Comparison of ENCODE assay signal across 18 cellular contexts in genomic region chr1:230350208-230350921, GRCh38.
A peak's percentile ranks its signal among the peaks of the same experiment; 100 is the strongest.
DNase-seq lines count a peak whose midpoint lies in the region; ATAC-seq, FAIRE-seq and TF ChIP-seq lines count a peak whose summit lies in the region.
"Had no signal": no experiment of that assay in that cellular context is flagged by ENCODE, and none has a peak within 500 bp of the region (broad histone marks: within the 10 kb centered on the region; RNA-seq: fewer than 3 reads in every experiment).

No MANE protein-coding gene starts in this region.

- DNase-seq in AG08396 (ENCODE audit: low spot score) (peak; percentile 19), H9 (no peak), astrocyte (ENCODE audit: low read depth) (peak; percentile 55), myocyte (ENCODE audit: low read depth) (peak; percentile 87), GM12891 (ENCODE audit: insufficient read length, low spot score) (no peak), DMS79 treated with DMSO at 0.1 percent for 48 hours (lab: John Stamatoyannopoulos, UW) (no peak), activated gamma-delta T cell (lab: John Stamatoyannopoulos, UW) (no peak)
- DNase-seq: activated CD8-positive, alpha-beta memory T cell treated with anti-CD3 and anti-CD28 coated beads for 24 hours; amniotic stem cell; COR-L47; NCI-H1930; NCI-H524 treated with DMSO at 0.1 percent for 48 hours; small intestine; upper lobe of right lung had no signal

- H2BK12ac ChIP-seq in H9 (ENCODE audit: insufficient read length, low read depth, low read length): no peak overlapping the region

- no peak overlapping the region for H3K18ac ChIP-seq in H9 (ENCODE audit: insufficient read length, low read depth, low read length)

- H3K4ac ChIP-seq in H9 (ENCODE audit: low read depth, low read length): no peak overlapping the region

- no peak overlapping the region for H3T11ph ChIP-seq in H9 (ENCODE audit: low read length)

- H3K9ac ChIP-seq in H9 (ENCODE audit: extremely low read depth, insufficient read length, low read length) (no peak overlapping the region), astrocyte (ENCODE audit: low read length) (no peak overlapping the region)

- H3K23ac ChIP-seq in H9 (ENCODE audit: insufficient read length, low read depth, low read length): no peak overlapping the region

- H4K20me1 ChIP-seq in H9 (ENCODE audit: control insufficient read depth, insufficient read depth, insufficient read length): no peaks in the 10 kb centered on the region
- no peaks in the 10 kb centered on the region for H4K20me1 ChIP-seq in astrocyte (ENCODE audit: insufficient read depth, low read length)

- H3K9me3 Mint-ChIP-seq in H9 (no peaks in the 10 kb centered on the region), astrocyte (ENCODE audit: unreplicated experiment) (peaks cover 3% of the 10 kb centered on the region)
- H3K9me3 Mint-ChIP-seq: stimulated activated effector memory CD8-positive, alpha-beta T cell treated with anti-CD3 and anti-CD28 coated beads, Interleukin-12 subunit alpha, Interleukin-12 subunit beta, amount 100 ng/mL, for 72 hours; WTC11 had no signal

- no peak overlapping the region for H2BK15ac ChIP-seq in H9 (ENCODE audit: low read depth, low read length)

- no peak overlapping the region for H2AFZ ChIP-seq in H9 (ENCODE audit: low read length)
- no peak overlapping the region for H2AFZ ChIP-seq in astrocyte (ENCODE audit: low read depth, low read length)

- no peak for TF ChIP-seq POLR2A in GM12891 (IDR thresholded peaks at IDR 0.05; ENCODE audit: low read depth, low read length)

- no peaks in the 10 kb centered on the region for H3K27me3 ChIP-seq in H9 (ENCODE audit: insufficient read depth, low read length)
- no peaks in the 10 kb centered on the region for H3K27me3 ChIP-seq in astrocyte (ENCODE audit: insufficient read depth, low read length)
- H3K27me3 ChIP-seq: upper lobe of right lung had no signal

- no peaks in the 10 kb centered on the region for H3K79me1 ChIP-seq in H9 (ENCODE audit: insufficient read depth, low read depth, low read length, poor library complexity, severe bottlenecking)

- H2AK5ac ChIP-seq in H9 (ENCODE audit: insufficient read length, low read length): no peak overlapping the region

- no peaks in the 10 kb centered on the region for H3K79me2 ChIP-seq in H9 (ENCODE audit: insufficient read depth, low read length)
- no peaks in the 10 kb centered on the region for H3K79me2 ChIP-seq in astrocyte (ENCODE audit: insufficient read depth, low read length)

- no peak overlapping the region for H4K5ac ChIP-seq in H9 (ENCODE audit: insufficient read length, low read depth, low read length)

- no peak overlapping the region for H4K91ac ChIP-seq in H9 (ENCODE audit: insufficient read length, low read depth, low read length)

- H2BK5ac ChIP-seq in H9 (ENCODE audit: insufficient read length, low read length): no peak overlapping the region

- H3K14ac ChIP-seq in H9 (ENCODE audit: insufficient read depth, low read length): no peak overlapping the region

- no peaks in the 10 kb centered on the region for H3K4me1 Mint-ChIP-seq in H9
- H3K4me1 Mint-ChIP-seq in astrocyte (ENCODE audit: low read depth, unreplicated experiment): peaks cover 4% of the 10 kb centered on the region
- H3K4me1 Mint-ChIP-seq: stimulated activated effector memory CD8-positive, alpha-beta T cell treated with anti-CD3 and anti-CD28 coated beads, Interleukin-12 subunit alpha, Interleukin-12 subunit beta, amount 100 ng/mL, for 72 hours; WTC11 had no signal

- H3K4me1 ChIP-seq in H9 (ENCODE audit: insufficient read depth, low read length) (no peaks in the 10 kb centered on the region), astrocyte (ENCODE audit: insufficient read depth, low read length) (no peaks in the 10 kb centered on the region)
- H3K4me1 ChIP-seq: upper lobe of right lung had no signal

- no peak overlapping the region for H2BK20ac ChIP-seq in H9 (ENCODE audit: low read depth, low read length, poor library complexity, severe bottlenecking)

- no peak overlapping the region for H4K8ac ChIP-seq in H9 (replicated peaks; ENCODE audit: insufficient read length, low read depth, low read length)

- H3K9me3 ChIP-seq in H9 (ENCODE audit: control insufficient read depth, low read depth, low read length): no peaks in the 10 kb centered on the region
- H3K9me3 ChIP-seq in astrocyte (ENCODE audit: insufficient read depth, low read depth, low read length): no peaks in the 10 kb centered on the region
- H3K9me3 ChIP-seq: neutrophil, upper lobe of right lung had no signal

- H3K4me3 Mint-ChIP-seq in H9 (no peak overlapping the region), astrocyte (ENCODE audit: unreplicated experiment) (no peak overlapping the region)
- H3K4me3 Mint-ChIP-seq: stimulated activated effector memory CD8-positive, alpha-beta T cell treated with anti-CD3 and anti-CD28 coated beads, Interleukin-12 subunit alpha, Interleukin-12 subunit beta, amount 100 ng/mL, for 72 hours; WTC11 had no signal

- FAIRE-seq in astrocyte (lab: Jason Lieb, UNC) (no peak), GM12891 (lab: Jason Lieb, UNC) (no peak)
- FAIRE-seq: small intestine had no signal

- H2BK120ac ChIP-seq in H9 (ENCODE audit: low read depth, low read length, poor library complexity, severe bottlenecking): no peak overlapping the region

- no peaks in the 10 kb centered on the region for H3K36me3 ChIP-seq in astrocyte (ENCODE audit: insufficient read depth, low read length)
- H3K36me3 ChIP-seq: neutrophil, upper lobe of right lung had no signal

- H3K4me3 ChIP-seq in astrocyte (ENCODE audit: insufficient read depth, low read depth, low read length): no peak overlapping the region
- H3K4me3 ChIP-seq: upper lobe of right lung had no signal

- H3K23me2 ChIP-seq in H9 (ENCODE audit: insufficient read length, low read depth, low read length, poor library complexity, severe bottlenecking): no peaks in the 10 kb centered on the region

- TF ChIP-seq CTCF in H9 (conservative IDR thresholded peaks at IDR 0.05) (no peak), astrocyte (IDR thresholded peaks at IDR 0.05; ENCODE audit: insufficient read depth, low read depth, low read length) (no peak)

- H3K4me2 ChIP-seq in H9 (ENCODE audit: insufficient read depth, insufficient read length, low read length) (no peak overlapping the region), astrocyte (ENCODE audit: low read length) (no peak overlapping the region)

- H3K56ac ChIP-seq in H9 (ENCODE audit: insufficient read length, low read depth, low read length): no peak overlapping the region

- H3K27me3 Mint-ChIP-seq in H9 (ENCODE audit: low read depth) (no peaks in the 10 kb centered on the region), astrocyte (ENCODE audit: low read depth, unreplicated experiment) (no peaks in the 10 kb centered on the region)

- H3K36me3 Mint-ChIP-seq in H9 (ENCODE audit: insufficient read depth in 1 of 3, low read depth in 3 of 3) (peaks cover 10 to 27% (median 13%) of the 10 kb centered on the region in 3 experiments; a peak in 6 of 7 replicates), astrocyte (ENCODE audit: low read depth, unreplicated experiment) (peaks cover 34% of the 10 kb centered on the region)
- H3K36me3 Mint-ChIP-seq: stimulated activated effector memory CD8-positive, alpha-beta T cell treated with anti-CD3 and anti-CD28 coated beads, Interleukin-12 subunit alpha, Interleukin-12 subunit beta, amount 100 ng/mL, for 72 hours had no signal

- whole genome bisulfite sequencing in H9 (ENCODE audit: extremely low coverage, insufficient read length, low lambda C conversion rate): no CpG with 5 or more reads among the region's 13 CpGs

- no peak for ATAC-seq in HG03432 (IDR thresholded peaks at IDR 0.05; ENCODE audit: unreplicated experiment)
- ATAC-seq: stimulated activated effector memory CD8-positive, alpha-beta T cell treated with anti-CD3 and anti-CD28 coated beads, Interleukin-12 subunit alpha, Interleukin-12 subunit beta, amount 100 ng/mL, for 72 hours; upper lobe of right lung; WTC11 had no signal

- H3K27ac Mint-ChIP-seq in H9 (peak overlapping the region in 2 of 3 experiments; percentile 40 to 52; a peak in 2 of 7 replicates), astrocyte (ENCODE audit: unreplicated experiment) (no peak overlapping the region)
- H3K27ac Mint-ChIP-seq: stimulated activated effector memory CD8-positive, alpha-beta T cell treated with anti-CD3 and anti-CD28 coated beads, Interleukin-12 subunit alpha, Interleukin-12 subunit beta, amount 100 ng/mL, for 72 hours; WTC11 had no signal

- no peak overlapping the region for H3K27ac ChIP-seq in H9 (ENCODE audit: insufficient read length, low read depth, low read length)
- no peak overlapping the region for H3K27ac ChIP-seq in astrocyte (ENCODE audit: low read depth, low read length)
- H3K27ac ChIP-seq: neutrophil, upper lobe of right lung had no signal

TF ChIP-seq in GM12891, 5 proteins besides CTCF, POLR2A, EP300 and RAD21:
- TF ChIP-seq POLR2AphosphoS5 (IDR thresholded peaks at IDR 0.05; ENCODE audit: low read depth, low read length) (no peak), PAX5 (IDR thresholded peaks at IDR 0.05; ENCODE audit: insufficient read depth, low read length, severe bottlenecking) (no peak), TAF1 (IDR thresholded peaks at IDR 0.05; ENCODE audit: low read depth, low read length) (no peak), SPI1 (IDR thresholded peaks at IDR 0.05; ENCODE audit: low read depth, low read length) (no peak), POU2F2 (IDR thresholded peaks at IDR 0.05; ENCODE audit: low read depth, low read length) (no peak)

Comparison
In these comparisons a context has a peak if more than half of its experiments do, and no peak if none do; other contexts are left out.
1. DNase-seq: peak in AG08396 (single experiment), astrocyte (single experiment) and myocyte (single experiment); none in H9 (single experiment), GM12891 (single experiment), DMS79 treated with DMSO at 0.1 percent for 48 hours (single experiment) and activated gamma-delta T cell (single experiment).